Comparison of ENCODE assay signal across 1 cellular context in genomic region chr17:49193513-49194296, GRCh38.
A peak's percentile ranks its signal among the peaks of the same experiment; 100 is the strongest.
TF ChIP-seq lines count a peak whose summit lies in the region.

No MANE protein-coding gene starts in this region.

TF ChIP-seq in K562, 482 proteins besides CTCF, POLR2A, EP300 and RAD21 (continued from another document and continues in another):
- peak; percentile 60 for TF ChIP-seq MAX (CRISPR knock-in tag; IDR thresholded peaks at IDR 0.05)
- 0 out of 2 replicates have a peak, but pooled peaks have one; percentile 31 for TF ChIP-seq GABPA (tag; conservative IDR thresholded peaks at IDR 0.05; ENCODE audit: low read depth)
- peak; percentile 75; the same call in 1 of the 2 replicates for TF ChIP-seq PHF21A (IDR thresholded peaks at IDR 0.05; ENCODE audit: borderline replicate concordance, low read depth)
- no peak for TF ChIP-seq RNF219 (CRISPR knock-in tag; IDR thresholded peaks at IDR 0.05)
- TF ChIP-seq LARP7 (IDR thresholded peaks at IDR 0.05), result peak; percentile 92
- peak; percentile 63; the same call in 1 of the 2 replicates for TF ChIP-seq MGA (IDR thresholded peaks at IDR 0.05)
- TF ChIP-seq ILF3 (IDR thresholded peaks at IDR 0.05; ENCODE audit: borderline replicate concordance), result no peak
- TF ChIP-seq KLF6 (CRISPR knock-in tag; IDR thresholded peaks at IDR 0.05; ENCODE audit: borderline replicate concordance), result no peak
- TF ChIP-seq HMG20A (CRISPR knock-in tag; conservative IDR thresholded peaks at IDR 0.05), result no peak
- TF ChIP-seq MCM7 (IDR thresholded peaks at IDR 0.05), result 0 out of 4 replicates have a peak, but pooled peaks have one; percentile 6 to 78
- no peak for TF ChIP-seq HMGN3 (IDR thresholded peaks at IDR 0.05; ENCODE audit: borderline replicate concordance, extremely low read depth, insufficient read length, low read depth, low read length)
- peak in 1 of 2 experiments; percentile 55 for TF ChIP-seq E2F6 (IDR thresholded peaks at IDR 0.05; ENCODE audit: borderline replicate concordance in 1 of 2, extremely low read depth in 1 of 2, insufficient read depth in 1 of 2, insufficient read length in 1 of 2, low read depth in 1 of 2, low read length in 1 of 2, poor library complexity in 1 of 2, severe bottlenecking in 1 of 2)
- TF ChIP-seq EHMT2 (IDR thresholded peaks at IDR 0.05), result peak; percentile 12; the same call in 1 of the 2 replicates
- TF ChIP-seq POLR2AphosphoS5 (IDR thresholded peaks at IDR 0.05; ENCODE audit: control insufficient read depth, insufficient read depth, low read depth, low read length), result no peak
- 0 out of 4 replicates have a peak, but pooled peaks of 1 of the 2 experiments have one; percentile 44 for TF ChIP-seq ZNF318 (IDR thresholded peaks at IDR 0.05; ENCODE audit: borderline replicate concordance in 1 of 2, low read depth in 1 of 2)
- peak; percentile 62 for TF ChIP-seq USF1 (CRISPR knock-in tag; IDR thresholded peaks at IDR 0.05)
- no peak for TF ChIP-seq STAT5A (IDR thresholded peaks at IDR 0.05; ENCODE audit: borderline replicate concordance, low read length)
- peak; percentile 96 for TF ChIP-seq PKNOX1 (IDR thresholded peaks at IDR 0.05)
- TF ChIP-seq MNT (conservative IDR thresholded peaks at IDR 0.05), result peak; percentile 40 to 65; a peak in 3 of 4 replicates
